23 cellular contexts compared by ENCODE assay signal in genomic region chr12:3289702-3290101, GRCh38.
"Had no signal": no experiment of that assay in that cellular context is flagged by ENCODE, and none has a peak within 500 bp of the region (broad histone marks: within the 10 kb centered on the region; RNA-seq: fewer than 3 reads in every experiment).

No MANE protein-coding gene starts in this region.

- H3K27ac Mint-ChIP-seq: T-cell had no signal

- H3K27me3 ChIP-seq: MG63 had no signal

- ATAC-seq: HepG2, Panc1, PC-3, T-cell had no signal

- H3K4me2 ChIP-seq: SK-N-SH had no signal

- H3K9ac ChIP-seq: SK-N-SH had no signal

- H3K36me3 Mint-ChIP-seq: T-cell had no signal

- H3K4me3 ChIP-seq: MG63 had no signal

- H3K9me3 ChIP-seq: MG63, SK-N-SH had no signal

- H3K9me3 Mint-ChIP-seq: T-cell had no signal

- H3K27ac ChIP-seq: RWPE1 had no signal

- DNase-seq: IMR-90; Karpas-422; KG1; MG63; NCI-H1105; NCI-H1436 treated with DMSO at 0.1 percent for 48 hours; NCI-H1694; NCI-H187 treated with DMSO at 0.1 percent for 48 hours; NCI-H2029 treated with DMSO at 0.1 percent for 48 hours; NCI-H2227 treated with DMSO at 0.1 percent for 48 hours; NCI-H446; NCI-H510A; NCI-H524 treated with DMSO at 0.1 percent for 48 hours; NCI-H774; NK-92 treated with Interleukin-12 subunit alpha and Interleukin-12 subunit beta, amount 100 ng/mL, for 24 hours; PC-3; SHP77; SK-N-SH; SW 1271; T-cell had no signal

- H3K4me1 Mint-ChIP-seq: T-cell had no signal

- H3K4me3 Mint-ChIP-seq: T-cell had no signal

- H3K36me3 ChIP-seq: MG63 had no signal
